In genomic region chr9:97013151-97014132, GRCh38 we compare ENCODE assay signal across 1 cellular context.
TF ChIP-seq lines count a peak whose summit lies in the region.

No MANE protein-coding gene starts in this region.

TF ChIP-seq in GM12878, 131 proteins besides CTCF, POLR2A, EP300 and RAD21 (continued from another document):
- TF ChIP-seq BHLHE40 (IDR thresholded peaks at IDR 0.05; ENCODE audit: borderline replicate concordance in 1 of 2, low read depth in 2 of 2, low read length in 1 of 2) (peak in 1 of 2 experiments; percentile 57; a peak in 2 of 4 replicates), SRF (IDR thresholded peaks at IDR 0.05; ENCODE audit: low read depth in 2 of 2, low read length in 2 of 2) (0 out of 4 replicates have a peak, but pooled peaks of 1 of the 2 experiments have one; percentile 6), ATF7 (IDR thresholded peaks at IDR 0.05; ENCODE audit: low read depth) (peak; percentile 64), GATAD2B (conservative IDR thresholded peaks at IDR 0.05; ENCODE audit: low read depth) (peak; percentile 75), RAD51 (IDR thresholded peaks at IDR 0.05) (peak; percentile 24; the same call in 1 of the 2 replicates), IKZF1 (conservative IDR thresholded peaks at IDR 0.05) (peak; percentile 70), LARP7 (IDR thresholded peaks at IDR 0.05) (peak; percentile 63; the same call in 1 of the 2 replicates), POLR2AphosphoS5 (IDR thresholded peaks at IDR 0.05; ENCODE audit: low read length) (peak; percentile 65; the same call in 1 of the 2 replicates), CREM (IDR thresholded peaks at IDR 0.05; ENCODE audit: low read depth) (peak; percentile 95), GABPA (IDR thresholded peaks at IDR 0.05; ENCODE audit: low read depth) (peak; percentile 84), SMAD5 (IDR thresholded peaks at IDR 0.05; ENCODE audit: low read depth) (peak; percentile 50; the same call in 1 of the 2 replicates), NKRF (conservative IDR thresholded peaks at IDR 0.05) (0 out of 2 replicates have a peak, but pooled peaks have one; percentile 64), TAF1 (IDR thresholded peaks at IDR 0.05; ENCODE audit: borderline replicate concordance, low read depth, low read length) (peak; percentile 27; the same call in 1 of the 2 replicates), NBN (IDR thresholded peaks at IDR 0.05) (peak; percentile 66; the same call in 1 of the 2 replicates), MLLT1 (IDR thresholded peaks at IDR 0.05) (peak; percentile 93), POU2F2 (IDR thresholded peaks at IDR 0.05; ENCODE audit: borderline replicate concordance, low read depth, low read length) (peak; percentile 22; the same call in 1 of the 3 replicates)
